11 cellular contexts compared by ENCODE assay signal in genomic region chr21:33286076-33286475, GRCh38.
DNase-seq lines count a peak whose midpoint lies in the region; TF ChIP-seq lines count a peak whose summit lies in the region.
"Had no signal": no experiment of that assay in that cellular context is flagged by ENCODE, and none has a peak within 500 bp of the region (broad histone marks: within the 10 kb centered on the region; RNA-seq: fewer than 3 reads in every experiment).

No MANE protein-coding gene starts in this region.

- intact Hi-C loops in tibial artery (cut with DNase I; ENCODE audit: low total_unique reads): no loop called here

- H3K9ac ChIP-seq in duodenal mucosa (ENCODE audit: low read depth in 1 of 2, low read length in 2 of 2): no peak overlapping the region

- peaks cover 33 to 66% of the 10 kb centered on the region in 2 donors for H3K36me3 ChIP-seq in duodenal mucosa (ENCODE audit: control insufficient read depth in 1 of 2, insufficient read depth in 2 of 2, low read length in 2 of 2)
- H3K36me3 ChIP-seq in muscle layer of duodenum (ENCODE audit: control insufficient read depth in 1 of 2, insufficient read depth in 2 of 2, low read length in 2 of 2): peaks cover 29 to 33% of the 10 kb centered on the region in 2 donors
- H3K36me3 ChIP-seq in tibial artery: peaks cover 4 to 55% (median 31%) of the 10 kb centered on the region in 3 donors

- H3K27me3 ChIP-seq in duodenal mucosa (ENCODE audit: control insufficient read depth in 1 of 2, insufficient read depth in 2 of 2, low read length in 2 of 2) (no peaks in the 10 kb centered on the region), muscle layer of duodenum (ENCODE audit: low read depth, low read length) (no peaks in the 10 kb centered on the region), tibial artery (no peaks in the 10 kb centered on the region)

- H3K9me3 ChIP-seq in duodenal mucosa (ENCODE audit: control insufficient read depth in 1 of 2, low read length in 2 of 2): no peaks in the 10 kb centered on the region
- no peaks in the 10 kb centered on the region for H3K9me3 ChIP-seq in muscle layer of duodenum (ENCODE audit: control insufficient read depth in 1 of 2, low read length in 2 of 2)
- H3K9me3 ChIP-seq in tibial artery: no peaks in the 10 kb centered on the region

- no peak for TF ChIP-seq CTCF in tibial artery (IDR thresholded peaks at IDR 0.05)

- DNase-seq in DMS79 treated with DMSO at 0.1 percent for 48 hours (lab: John Stamatoyannopoulos, UW) (peak; percentile 10), DMS79 (lab: John Stamatoyannopoulos, UW) (no peak), tibial artery (no peak), NCI-H524 (lab: John Stamatoyannopoulos, UW) (no peak), 8988T (no peak), NCI-H1105 treated with DMSO at 0.1 percent for 48 hours (lab: John Stamatoyannopoulos, UW) (no peak)
- DNase-seq: activated CD4-positive, alpha-beta T cell treated with anti-CD3 and anti-CD28 coated beads, Interleukin-2, amount 10 ng/mL, durations not matched to agents 24 days and 14 days; posterior cingulate gyrus; stimulated activated CD4-positive, alpha-beta T cell treated with anti-CD3 and anti-CD28 coated beads, Interleukin-2, amount 100 ng/mL, for 48 hours had no signal

- H3K4me3 ChIP-seq in duodenal mucosa (ENCODE audit: low read depth in 1 of 2, low read length in 2 of 2) (no peak overlapping the region), muscle layer of duodenum (ENCODE audit: low read depth in 1 of 2, low read length in 2 of 2) (no peak overlapping the region), tibial artery (no peak overlapping the region)

- peak overlapping the region; percentile 14 for H3K27ac ChIP-seq in duodenal mucosa (ENCODE audit: low read depth, low read length)
- peak overlapping the region; percentile 31 for H3K27ac ChIP-seq in muscle layer of duodenum (ENCODE audit: low read length)
- H3K27ac ChIP-seq in tibial artery: peak overlapping the region; percentile 59 to 67

- H3K4me1 ChIP-seq in duodenal mucosa (ENCODE audit: control insufficient read depth in 1 of 2, insufficient read depth in 2 of 2, low read length in 2 of 2): peaks cover 11% of the 10 kb centered on the region in 2 donors
- peaks cover 8 to 10% of the 10 kb centered on the region in 2 donors for H3K4me1 ChIP-seq in muscle layer of duodenum (ENCODE audit: control insufficient read depth in 1 of 2, insufficient read depth in 2 of 2, low read length in 2 of 2)
- peaks cover 5 to 38% (median 13%) of the 10 kb centered on the region in 4 donors for H3K4me1 ChIP-seq in tibial artery
